19 cellular contexts compared by ENCODE assay signal in genomic region chr17:15470536-15470935, GRCh38. TPM values are rescaled to one million over a fixed set of nuclear protein-coding genes. Genes with fewer than 3 reads are reported as not detected.
DNase-seq lines count a peak whose midpoint lies in the region; ATAC-seq, FAIRE-seq and TF ChIP-seq lines count a peak whose summit lies in the region.
"Had no signal": no experiment of that assay in that cellular context is flagged by ENCODE, and none has a peak within 500 bp of the region (broad histone marks: within the 10 kb centered on the region; RNA-seq: fewer than 3 reads in every experiment).

No MANE protein-coding gene starts in this region.

- H4K20me1 ChIP-seq in neural progenitor cell (ENCODE audit: low read depth) = no peaks in the 10 kb centered on the region

- peaks cover 5% of the 10 kb centered on the region for H3K4me1 Mint-ChIP-seq in neural progenitor cell
- H3K4me1 Mint-ChIP-seq: CD4-positive, alpha-beta memory T cell had no signal

- peak; percentile 74 for ATAC-seq in left colon
- no peak for ATAC-seq in GM21723 (IDR thresholded peaks at IDR 0.05; ENCODE audit: unreplicated experiment)
- ATAC-seq: GM23338, HCT116 had no signal

- H3K27me3 ChIP-seq in small intestine (ENCODE audit: control insufficient read depth in 2 of 2, insufficient read depth in 2 of 2, low read length in 2 of 2) = no peaks in the 10 kb centered on the region
- no peaks in the 10 kb centered on the region for H3K27me3 ChIP-seq in neural progenitor cell

- no peak overlapping the region for H3K4me2 ChIP-seq in neural progenitor cell
- H3K4me2 ChIP-seq: GM23338 had no signal

- no peak overlapping the region for H3K4me3 ChIP-seq in small intestine (ENCODE audit: low read depth in 1 of 2, low read length in 2 of 2)
- no peak overlapping the region for H3K4me3 ChIP-seq in neural progenitor cell
- H3K4me3 ChIP-seq: GM23338 had no signal

- no peak overlapping the region for H3K27ac Mint-ChIP-seq in neural progenitor cell
- H3K27ac Mint-ChIP-seq: CD4-positive, alpha-beta memory T cell; GM23338; H9 had no signal

- WGBS in small intestine, 3 donors = 8 to 44% (median 42%) methylated on average over 7 of the region's 7 CpGs

- peaks cover 2% of the 10 kb centered on the region for H3K27me3 Mint-ChIP-seq in neural progenitor cell (ENCODE audit: insufficient read depth, low read depth)
- H3K27me3 Mint-ChIP-seq: CD4-positive, alpha-beta memory T cell had no signal

- no peaks in the 10 kb centered on the region for H3K9me3 Mint-ChIP-seq in neural progenitor cell
- H3K9me3 Mint-ChIP-seq: GM23338, H9 had no signal

- no peaks in the 10 kb centered on the region for H3K36me3 ChIP-seq in small intestine (ENCODE audit: control insufficient read depth in 2 of 2, insufficient read depth in 2 of 2, low read length in 2 of 2)
- H3K36me3 ChIP-seq in neural progenitor cell = no peaks in the 10 kb centered on the region

- no peak overlapping the region for H3K9ac ChIP-seq in neural progenitor cell

- no peak for TF ChIP-seq CTCF in neural progenitor cell (IDR thresholded peaks at IDR 0.05)

- H3F3A ChIP-seq in neural progenitor cell (ENCODE audit: low read depth) = no peaks in the 10 kb centered on the region

- no peak overlapping the region for H3K27ac ChIP-seq in small intestine (ENCODE audit: low read depth in 1 of 2, low read length in 1 of 2)
- no peak overlapping the region for H3K27ac ChIP-seq in neural progenitor cell

- H3K4me3 Mint-ChIP-seq in neural progenitor cell = no peak overlapping the region
- H3K4me3 Mint-ChIP-seq: CD4-positive, alpha-beta memory T cell; GM23338; H9 had no signal

- H2AFZ ChIP-seq in neural progenitor cell (replicated peaks) = no peak overlapping the region
- H2AFZ ChIP-seq: GM23338 had no signal

- H3K4me1 ChIP-seq in small intestine (ENCODE audit: control insufficient read depth in 2 of 2, insufficient read depth in 1 of 2, low read depth in 1 of 2, low read length in 1 of 2) (peaks cover 10 to 12% of the 10 kb centered on the region in 2 donors), neural progenitor cell (no peaks in the 10 kb centered on the region)

- TF ChIP-seq POLR2A in erythroblast (IDR thresholded peaks at IDR 0.05; ENCODE audit: low read length) = no peak

- FAIRE-seq in HTR-8/SVneo (lab: Jason Lieb, UNC) = peak; percentile 64
- FAIRE-seq in small intestine (lab: Jason Lieb, UNC) = no peak
- FAIRE-seq: G401.6, GM12892 had no signal

- peaks cover 2% of the 10 kb centered on the region for H3K36me3 Mint-ChIP-seq in neural progenitor cell

- DNase-seq in HTR-8/SVneo (ENCODE audit: insufficient read length, low spot score) (no peak), erythroblast (lab: John Stamatoyannopoulos, UW) (peak; percentile 10 to 48), left colon (no peak), small intestine (peak; percentile 74), cerebellar cortex (ENCODE audit: low spot score) (no peak), neural progenitor cell (ENCODE audit: low spot score) (no peak)
- DNase-seq: C1 segment of cervical spinal cord; Calu3; CD4-positive, alpha-beta memory T cell; COR-L47; DMS53; DMS79 treated with DMSO at 0.1 percent for 48 hours; H9 had no signal

- intact Hi-C loops in left colon (cut with DNase I, micrococcal nuclease) = no loop called here

- no peaks in the 10 kb centered on the region for H3K79me2 ChIP-seq in neural progenitor cell (ENCODE audit: low read depth)

- H3K9me3 ChIP-seq in small intestine (ENCODE audit: control insufficient read depth, low read depth) (no peaks in the 10 kb centered on the region), neural progenitor cell (ENCODE audit: low read depth) (no peaks in the 10 kb centered on the region)

RNA-seq across cellular contexts. Expression of gene CDRT4, which starts 3.1 kb away (rescaled TPM):
- total RNA-seq in left colon (1 to 10 TPM; 6.4 to 6.6 TPM), neural progenitor cell (ENCODE audit: low replicate concordance) (7.7 and 18.2 TPM in 2 replicates)
- polyA plus RNA-seq in small intestine = 1 to 10 TPM; 5.1 to 6.3 (median 5.9) TPM
- total RNA-seq: H4 had no signal

Comparison
In these comparisons a context has a peak if more than half of its experiments do, and no peak if none do; other contexts are left out.
1. DNase-seq: peak in erythroblast (2 of 2) and small intestine (single experiment); none in HTR-8/SVneo (single experiment), left colon (0 of 2), cerebellar cortex (single experiment) and neural progenitor cell (single experiment).